In genomic region chr19:49672131-49672919, GRCh38 we compare ENCODE assay signal across 8 cellular contexts.
DNase-seq lines count a peak whose midpoint lies in the region; ATAC-seq lines count a peak whose summit lies in the region.

No MANE protein-coding gene starts in this region.

- peaks cover 16% of the 10 kb centered on the region for H3K36me3 Mint-ChIP-seq in central memory CD8-positive, alpha-beta T cell (ENCODE audit: insufficient read depth)

- peaks cover 24% of the 10 kb centered on the region for H3K4me1 Mint-ChIP-seq in central memory CD8-positive, alpha-beta T cell

- no peaks in the 10 kb centered on the region for H3K27me3 Mint-ChIP-seq in central memory CD8-positive, alpha-beta T cell

- no peaks in the 10 kb centered on the region for H3K9me3 Mint-ChIP-seq in central memory CD8-positive, alpha-beta T cell

- H3K4me3 Mint-ChIP-seq in central memory CD8-positive, alpha-beta T cell = no peak overlapping the region

- peak; percentile 55 for DNase-seq in NK-92 treated with Interleukin-12 subunit alpha and Interleukin-12 subunit beta, amount 100 ng/mL, for 24 hours (lab: John Stamatoyannopoulos, UW)
- DNase-seq in NK-92 (lab: John Stamatoyannopoulos, UW; ENCODE audit: unreplicated experiment) (no peak), NCI-H345 (lab: John Stamatoyannopoulos, UW) (peak; percentile 56), kidney tubule cell (ENCODE audit: low spot score) (peak; percentile 77), OCI-M2 (lab: John Stamatoyannopoulos, UW; ENCODE audit: unreplicated experiment) (no peak)
- peak; percentile 64 for DNase-seq in activated CD4-positive, CD25-positive, alpha-beta regulatory T cell treated with anti-CD3 and anti-CD28 coated beads, Interleukin-2, amount 50 U/mL, for 16 hours (ENCODE audit: low read depth, low spot score)
- peak; percentile 57 to 67 for DNase-seq in central memory CD8-positive, alpha-beta T cell (ENCODE audit: low spot score in 2 of 2)
- peak; percentile 73 for DNase-seq in stimulated activated CD4-positive, alpha-beta T cell treated with anti-CD3 and anti-CD28 coated beads, Interleukin-1b, Interleukin-23, amount 100 ng/mL, for 48 hours

- ATAC-seq in central memory CD8-positive, alpha-beta T cell (replicated peaks; ENCODE audit: extremely low read depth, poor library complexity, severe bottlenecking) = no peak

- peak overlapping the region; percentile 7 for H3K27ac Mint-ChIP-seq in central memory CD8-positive, alpha-beta T cell (ENCODE audit: low read depth)

Comparison
In these comparisons a context has a peak if more than half of its experiments do, and no peak if none do; other contexts are left out.
1. DNase-seq: peak in NK-92 treated with Interleukin-12 subunit alpha and Interleukin-12 subunit beta, amount 100 ng/mL, for 24 hours (single experiment), NCI-H345 (single experiment), activated CD4-positive, CD25-positive, alpha-beta regulatory T cell treated with anti-CD3 and anti-CD28 coated beads, Interleukin-2, amount 50 U/mL, for 16 hours (single experiment), central memory CD8-positive, alpha-beta T cell (2 of 2), kidney tubule cell (single experiment) and stimulated activated CD4-positive, alpha-beta T cell treated with anti-CD3 and anti-CD28 coated beads, Interleukin-1b, Interleukin-23, amount 100 ng/mL, for 48 hours (single experiment); none in NK-92 (single experiment) and OCI-M2 (single experiment).